15 cellular contexts compared by ENCODE assay signal in genomic region chr6:167701010-167701409, GRCh38.
A peak's percentile ranks its signal among the peaks of the same experiment; 100 is the strongest.
DNase-seq lines count a peak whose midpoint lies in the region; ATAC-seq and TF ChIP-seq lines count a peak whose summit lies in the region.
"Had no signal": no experiment of that assay in that cellular context is flagged by ENCODE, and none has a peak within 500 bp of the region (broad histone marks: within the 10 kb centered on the region; RNA-seq: fewer than 3 reads in every experiment).

No MANE protein-coding gene starts in this region.

- 81 to 89% methylated on average over 12 of the region's 12 CpGs for WGBS in esophagus squamous epithelium, 2 donors

- H3K27me3 Mint-ChIP-seq in natural killer cell treated with Interleukin-12 subunit alpha and Interleukin-12 subunit beta and Interleukin-15 and Interleukin-18, amount 100 ng/mL, for 72 hours = peaks cover 22 to 33% of the 10 kb centered on the region in 2 donors
- H3K27me3 Mint-ChIP-seq in natural killer cell (ENCODE audit: low read depth in 2 of 2) (peaks cover 33 to 38% of the 10 kb centered on the region in 2 donors), Calu3 (ENCODE audit: unreplicated experiment) (no peaks in the 10 kb centered on the region)

- TF ChIP-seq CTCF in natural killer cell (IDR thresholded peaks at IDR 0.05) = no peak
- no peak for TF ChIP-seq CTCF in esophagus squamous epithelium (IDR thresholded peaks at IDR 0.05)
- TF ChIP-seq CTCF in breast epithelium (IDR thresholded peaks at IDR 0.05) = no peak
- no peak for TF ChIP-seq CTCF in Calu3 (IDR thresholded peaks at IDR 0.05; ENCODE audit: unreplicated experiment)

- H3K9me3 Mint-ChIP-seq in natural killer cell treated with Interleukin-12 subunit alpha and Interleukin-12 subunit beta and Interleukin-15 and Interleukin-18, amount 100 ng/mL, for 72 hours = no peaks in the 10 kb centered on the region
- H3K9me3 Mint-ChIP-seq in natural killer cell (no peaks in the 10 kb centered on the region), Calu3 (ENCODE audit: low read depth, unreplicated experiment) (no peaks in the 10 kb centered on the region)

- H3K27ac ChIP-seq in esophagus squamous epithelium (peak overlapping the region in 3 of 4 donors; percentile 4 to 81 (median 61)), breast epithelium (no peak overlapping the region)
- H3K27ac ChIP-seq: HL-60 had no signal

- ATAC-seq in natural killer cell treated with Interleukin-12 subunit alpha and Interleukin-12 subunit beta and Interleukin-15 and Interleukin-18, amount 100 ng/mL, for 72 hours = no peak
- ATAC-seq in natural killer cell = no peak
- no peak for ATAC-seq in sciatic nerve

- DNase-seq in natural killer cell treated with Interleukin-12 subunit alpha and Interleukin-12 subunit beta and Interleukin-15 and Interleukin-18, amount 100 ng/mL, for 72 hours (ENCODE audit: low spot score) = no peak
- DNase-seq in natural killer cell (no peak), esophagus squamous epithelium (lab: John Stamatoyannopoulos, UW) (no peak), sciatic nerve (ENCODE audit: low spot score) (peak; percentile 32), breast epithelium (ENCODE audit: low spot score in 2 of 2) (no peak), NCI-H1436 treated with DMSO at 0.1 percent for 48 hours (lab: John Stamatoyannopoulos, UW) (no peak), Calu3 (no peak)
- DNase-seq: BE2C; Caco-2; CD8-positive, alpha-beta memory T cell; DMS53; GF-D8; HFFc6 had no signal

- no peaks in the 10 kb centered on the region for H3K9me3 ChIP-seq in esophagus squamous epithelium
- no peaks in the 10 kb centered on the region for H3K9me3 ChIP-seq in breast epithelium
- H3K9me3 ChIP-seq: BE2C, Caco-2, HAP-1 had no signal

- no peak overlapping the region for H3K4me3 ChIP-seq in esophagus squamous epithelium
- no peak overlapping the region for H3K4me3 ChIP-seq in breast epithelium
- H3K4me3 ChIP-seq: HAP-1 had no signal

- H3K36me3 ChIP-seq in esophagus squamous epithelium (no peaks in the 10 kb centered on the region), breast epithelium (no peaks in the 10 kb centered on the region)
- H3K36me3 ChIP-seq: BE2C, HAP-1 had no signal

- peak overlapping the region; percentile 91 to 99 for H3K27ac Mint-ChIP-seq in natural killer cell treated with Interleukin-12 subunit alpha and Interleukin-12 subunit beta and Interleukin-15 and Interleukin-18, amount 100 ng/mL, for 72 hours
- H3K27ac Mint-ChIP-seq in natural killer cell (no peak overlapping the region), Calu3 (ENCODE audit: unreplicated experiment) (no peak overlapping the region)
- H3K27ac Mint-ChIP-seq: CD8-positive, alpha-beta memory T cell; HFFc6 had no signal

- intact Hi-C loops in natural killer cell (cut with micrococcal nuclease) (no loop called here), esophagus squamous epithelium (cut with DNase I) (no loop called here), sciatic nerve (cut with DNase I) (loop anchor here (10.0 kb wide), 1 partner anchor 744 kb away; the partner anchor contains the start of gene SMOC2), breast epithelium (cut with DNase I; ENCODE audit: low total_unique reads) (no loop called here), Calu3 (cut with micrococcal nuclease; ENCODE audit: unreplicated experiment) (no loop called here)

- H3K4me3 Mint-ChIP-seq in natural killer cell treated with Interleukin-12 subunit alpha and Interleukin-12 subunit beta and Interleukin-15 and Interleukin-18, amount 100 ng/mL, for 72 hours = no peak overlapping the region
- H3K4me3 Mint-ChIP-seq in natural killer cell (no peak overlapping the region), Calu3 (ENCODE audit: low read depth, unreplicated experiment) (no peak overlapping the region)
- H3K4me3 Mint-ChIP-seq: CD8-positive, alpha-beta memory T cell; HFFc6 had no signal

- no TSS peak for BruUV-seq in Calu3 (replicated peaks; lab: Mats Ljungman, UMichigan)

- CTCF ChIA-PET in Calu3 (lab: Charles Lee) = interaction anchor here (0.6 to 0.7 kb wide), 2 partner anchors 50 to 1308 kb away, joined by 3 read pairs; no protein-coding TSS in a partner anchor

- H3K36me3 Mint-ChIP-seq in natural killer cell treated with Interleukin-12 subunit alpha and Interleukin-12 subunit beta and Interleukin-15 and Interleukin-18, amount 100 ng/mL, for 72 hours = peaks cover 7% of the 10 kb centered on the region
- H3K36me3 Mint-ChIP-seq in natural killer cell (peaks cover 7% of the 10 kb centered on the region), Calu3 (ENCODE audit: insufficient read depth, unreplicated experiment) (no peaks in the 10 kb centered on the region)
- H3K36me3 Mint-ChIP-seq: CD8-positive, alpha-beta memory T cell had no signal

- H3K4me1 ChIP-seq in esophagus squamous epithelium = peaks cover 0 to 22% (median 5%) of the 10 kb centered on the region in 3 donors
- H3K4me1 ChIP-seq in breast epithelium = no peaks in the 10 kb centered on the region
- H3K4me1 ChIP-seq: BE2C, Caco-2 had no signal

- H3K27me3 ChIP-seq in esophagus squamous epithelium (peaks cover 0 to 9% (median 0%) of the 10 kb centered on the region in 4 donors), breast epithelium (no peaks in the 10 kb centered on the region)
- H3K27me3 ChIP-seq: BE2C had no signal

- TF ChIP-seq POLR2A in esophagus squamous epithelium (IDR thresholded peaks at IDR 0.05) (no peak), breast epithelium (IDR thresholded peaks at IDR 0.05) (no peak)

- peaks cover 28 to 39% of the 10 kb centered on the region in 2 donors for H3K4me1 Mint-ChIP-seq in natural killer cell treated with Interleukin-12 subunit alpha and Interleukin-12 subunit beta and Interleukin-15 and Interleukin-18, amount 100 ng/mL, for 72 hours (ENCODE audit: low read depth in 2 of 2)
- H3K4me1 Mint-ChIP-seq in natural killer cell = peaks cover 26 to 29% of the 10 kb centered on the region in 2 donors
- H3K4me1 Mint-ChIP-seq in Calu3 (ENCODE audit: low read depth, unreplicated experiment) = peaks cover 20% of the 10 kb centered on the region

Comparison
In these comparisons a context has a peak if more than half of its experiments do, and no peak if none do; other contexts are left out.
1. H3K27ac Mint-ChIP-seq: peak in natural killer cell treated with Interleukin-12 subunit alpha and Interleukin-12 subunit beta and Interleukin-15 and Interleukin-18, amount 100 ng/mL, for 72 hours (2 of 2); none in natural killer cell (0 of 2) and Calu3 (single experiment).
2. H3K27ac ChIP-seq: peak in esophagus squamous epithelium (3 of 4); none in breast epithelium (0 of 2).